In genomic region chr1:157399343-157399983, GRCh38 we compare ENCODE assay signal across 25 cellular contexts.
DNase-seq lines count a peak whose midpoint lies in the region; ATAC-seq and TF ChIP-seq lines count a peak whose summit lies in the region.
"Had no signal": no experiment of that assay in that cellular context is flagged by ENCODE, and none has a peak within 500 bp of the region (broad histone marks: within the 10 kb centered on the region; RNA-seq: fewer than 3 reads in every experiment).

No MANE protein-coding gene starts in this region.

- TF ChIP-seq CTCF in AG10803 (conservative IDR thresholded peaks at IDR 0.05; ENCODE audit: low read length): no peak
- TF ChIP-seq CTCF in choroid plexus epithelial cell (conservative IDR thresholded peaks at IDR 0.05; ENCODE audit: low read depth, low read length): no peak
- no peak for TF ChIP-seq CTCF in Calu3 (IDR thresholded peaks at IDR 0.05; ENCODE audit: unreplicated experiment)
- no peak for TF ChIP-seq CTCF in GM10248 (IDR thresholded peaks at IDR 0.05; ENCODE audit: control extremely low read depth, extremely low read depth, low read depth, missing control alignments)

- H3K9me3 Mint-ChIP-seq in Calu3 (ENCODE audit: low read depth, unreplicated experiment): no peaks in the 10 kb centered on the region
- no peaks in the 10 kb centered on the region for H3K9me3 Mint-ChIP-seq in effector memory CD8-positive, alpha-beta T cell
- H3K9me3 Mint-ChIP-seq: activated CD4-positive, alpha-beta memory T cell treated with anti-CD3 and anti-CD28 coated beads for 36 hours; T-helper 2 cell treated with Interferon-gamma antibody and Interleukin-4, amounts not matched to agents 5 μg/mL and 100 μg/mL, for 36 hours; WTC11 had no signal

- intact Hi-C loops in Calu3 (cut with micrococcal nuclease; ENCODE audit: unreplicated experiment): no loop called here

- ATAC-seq in GM19324 (IDR thresholded peaks at IDR 0.05; ENCODE audit: low FRiP score, unreplicated experiment) (peak; percentile 11), HG03354 (IDR thresholded peaks at IDR 0.05; ENCODE audit: poor library complexity, severe bottlenecking, unreplicated experiment) (peak; percentile 6)
- ATAC-seq in effector memory CD8-positive, alpha-beta T cell (replicated peaks): no peak
- ATAC-seq: WTC11 had no signal

- H3K4me1 Mint-ChIP-seq in Calu3 (ENCODE audit: low read depth, unreplicated experiment): peaks cover 8% of the 10 kb centered on the region
- H3K4me1 Mint-ChIP-seq in effector memory CD8-positive, alpha-beta T cell (ENCODE audit: low read depth in 2 of 2): no peaks in the 10 kb centered on the region

- H3K4me3 Mint-ChIP-seq in Calu3 (ENCODE audit: low read depth, unreplicated experiment): no peak overlapping the region
- H3K4me3 Mint-ChIP-seq in effector memory CD8-positive, alpha-beta T cell: no peak overlapping the region
- H3K4me3 Mint-ChIP-seq: activated CD4-positive, alpha-beta memory T cell treated with anti-CD3 and anti-CD28 coated beads for 36 hours; T-helper 2 cell treated with Interferon-gamma antibody and Interleukin-4, amounts not matched to agents 5 μg/mL and 100 μg/mL, for 36 hours; WTC11 had no signal

- POLR2A ChIA-PET in GM10248 (lab: Yijun Ruan, JAX): no interaction called here

- CTCF ChIA-PET in Calu3 (lab: Charles Lee): no interaction called here
- CTCF ChIA-PET in GM10248 (lab: Yijun Ruan, JAX): interaction anchor here (1.3 to 2.3 kb wide), 2 partner anchors 29 to 36 kb away, joined by 6 to 7 read pairs; no protein-coding TSS in a partner anchor

- no peak overlapping the region for H3K27ac Mint-ChIP-seq in Calu3 (ENCODE audit: unreplicated experiment)
- no peak overlapping the region for H3K27ac Mint-ChIP-seq in effector memory CD8-positive, alpha-beta T cell
- H3K27ac Mint-ChIP-seq: activated CD4-positive, alpha-beta memory T cell treated with anti-CD3 and anti-CD28 coated beads for 36 hours; T-helper 2 cell treated with Interferon-gamma antibody and Interleukin-4, amounts not matched to agents 5 μg/mL and 100 μg/mL, for 36 hours; WTC11 had no signal

- H3K27me3 Mint-ChIP-seq in Calu3 (ENCODE audit: unreplicated experiment): peaks cover 73% of the 10 kb centered on the region
- H3K27me3 Mint-ChIP-seq in effector memory CD8-positive, alpha-beta T cell: peaks cover 43 to 61% of the 10 kb centered on the region in 2 donors

- no peaks in the 10 kb centered on the region for H3K36me3 Mint-ChIP-seq in Calu3 (ENCODE audit: insufficient read depth, unreplicated experiment)
- no peaks in the 10 kb centered on the region for H3K36me3 Mint-ChIP-seq in effector memory CD8-positive, alpha-beta T cell (ENCODE audit: insufficient read depth)
- H3K36me3 Mint-ChIP-seq: activated CD4-positive, alpha-beta memory T cell treated with anti-CD3 and anti-CD28 coated beads for 36 hours; WTC11 had no signal

- no TSS peak for BruUV-seq in Calu3 (replicated peaks; lab: Mats Ljungman, UMichigan)

- H3K4me3 ChIP-seq in AG10803 (ENCODE audit: low read length): no peak overlapping the region
- no peak overlapping the region for H3K4me3 ChIP-seq in choroid plexus epithelial cell (ENCODE audit: low read depth, low read length)
- H3K4me3 ChIP-seq: BLaER1, cardiac muscle cell, dorsolateral prefrontal cortex, spleen, upper lobe of right lung had no signal

- peak; percentile 5 for DNase-seq in AG10803 (ENCODE audit: low read depth)
- peak; percentile 23 for DNase-seq in choroid plexus epithelial cell (ENCODE audit: low read depth)
- DNase-seq in Calu3: no peak
- no peak for DNase-seq in HuH-7.5 (ENCODE audit: low spot score)
- DNase-seq in GM10248 (ENCODE audit: extremely low spot score): no peak
- no peak for DNase-seq in effector memory CD8-positive, alpha-beta T cell
- DNase-seq: activated CD4-positive, alpha-beta memory T cell treated with anti-CD3 and anti-CD28 coated beads for 36 hours; activated effector memory CD4-positive, alpha-beta T cell treated with anti-CD3 and anti-CD28 coated beads, Interleukin-2, amount 50 U/mL, for 16 hours; amniotic stem cell; Caco-2; dorsolateral prefrontal cortex; foreskin fibroblast; NCI-H1092; NCI-H2081; NCI-H446 treated with DMSO at 0.1 percent for 48 hours; retina; spleen; stimulated activated CD4-positive, alpha-beta T cell treated with anti-CD3 and anti-CD28 coated beads, Interleukin-4, amount 100 ng/mL, for 24 hours; upper lobe of right lung had no signal

Comparison
In these comparisons a context has a peak if more than half of its experiments do, and no peak if none do; other contexts are left out.
1. DNase-seq: peak in AG10803 (single experiment) and choroid plexus epithelial cell (single experiment); none in Calu3 (single experiment), HuH-7.5 (single experiment), GM10248 (single experiment) and effector memory CD8-positive, alpha-beta T cell (0 of 3).